Comparison of ENCODE assay signal across 23 cellular contexts in the genomic region with DNA sequence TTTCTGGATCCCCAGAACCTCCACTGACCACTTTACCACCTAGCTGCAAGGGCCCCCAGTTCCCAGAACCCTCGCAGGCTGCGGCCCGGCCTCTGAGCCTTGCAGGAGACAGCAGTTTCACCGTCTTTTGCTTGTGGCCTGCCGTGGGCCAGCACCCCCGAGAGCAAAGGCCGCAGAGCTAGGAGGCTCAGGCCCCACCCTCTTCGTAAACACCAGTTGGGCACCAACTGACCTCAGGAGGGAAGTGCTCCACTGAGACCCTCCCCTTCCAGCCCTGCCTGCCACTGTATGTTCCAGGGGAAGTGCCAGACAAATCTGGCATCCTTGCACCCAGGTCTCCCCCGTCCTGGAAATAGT. TPM values are rescaled to one million over a fixed set of nuclear protein-coding genes. Genes with fewer than 3 reads are reported as not detected.
DNase-seq lines count a peak whose midpoint lies in the region; ATAC-seq and TF ChIP-seq lines count a peak whose summit lies in the region.
"Had no signal": no experiment of that assay in that cellular context is flagged by ENCODE, and none has a peak within 500 bp of the region (broad histone marks: within the 10 kb centered on the region; RNA-seq: fewer than 3 reads in every experiment).

No MANE protein-coding gene starts in this region.

- no peaks in the 10 kb centered on the region for H3K4me1 Mint-ChIP-seq in natural killer cell treated with Interleukin-12 subunit alpha and Interleukin-12 subunit beta and Interleukin-15 and Interleukin-18, amount 100 ng/mL, for 72 hours (ENCODE audit: low read depth in 2 of 2)
- H3K4me1 Mint-ChIP-seq in natural killer cell: no peaks in the 10 kb centered on the region
- H3K4me1 Mint-ChIP-seq: B cell, memory B cell had no signal

- TF ChIP-seq POLR2A in transverse colon (IDR thresholded peaks at IDR 0.05): peak; percentile 25

- H3K27ac Mint-ChIP-seq in natural killer cell treated with Interleukin-12 subunit alpha and Interleukin-12 subunit beta and Interleukin-15 and Interleukin-18, amount 100 ng/mL, for 72 hours: no peak overlapping the region
- H3K27ac Mint-ChIP-seq in natural killer cell: no peak overlapping the region
- H3K27ac Mint-ChIP-seq: B cell; memory B cell; naive thymus-derived CD4-positive, alpha-beta T cell had no signal

- no peaks in the 10 kb centered on the region for H3K36me3 Mint-ChIP-seq in natural killer cell treated with Interleukin-12 subunit alpha and Interleukin-12 subunit beta and Interleukin-15 and Interleukin-18, amount 100 ng/mL, for 72 hours
- no peaks in the 10 kb centered on the region for H3K36me3 Mint-ChIP-seq in natural killer cell
- H3K36me3 Mint-ChIP-seq: memory B cell; naive thymus-derived CD4-positive, alpha-beta T cell had no signal

- peaks cover 12% of the 10 kb centered on the region for H3K4me1 ChIP-seq in colonic mucosa
- peaks cover 41% of the 10 kb centered on the region for H3K4me1 ChIP-seq in mucosa of descending colon (ENCODE audit: low read depth)
- H3K4me1 ChIP-seq in transverse colon: peaks cover 6 to 52% (median 43%) of the 10 kb centered on the region in 4 donors
- peaks cover 2% of the 10 kb centered on the region for H3K4me1 ChIP-seq in PC-3 (ENCODE audit: insufficient read depth, low read length)
- H3K4me1 ChIP-seq: heart left ventricle, prostate gland, uterus had no signal

- peak; percentile 57 for DNase-seq in natural killer cell treated with Interleukin-12 subunit alpha and Interleukin-12 subunit beta and Interleukin-15 and Interleukin-18, amount 100 ng/mL, for 72 hours (ENCODE audit: low spot score)
- DNase-seq in natural killer cell (no peak), colonic mucosa (peak; percentile 87), mucosa of descending colon (peak; percentile 79 to 85 (median 83)), transverse colon (peak; percentile 78), PC-3 (no peak)
- no peak for DNase-seq in activated T-cell treated with anti-CD3 and anti-CD28 coated beads, Interleukin-2, amount 50 U/mL, for 48 hours
- DNase-seq: activated CD4-positive, alpha-beta T cell treated with anti-CD3 and anti-CD28 coated beads, Interleukin-2, amount 50 U/mL, for 4 hours; activated CD4-positive, CD25-positive, alpha-beta regulatory T cell; activated CD8-positive, alpha-beta memory T cell treated with anti-CD3 and anti-CD28 coated beads, Interleukin-2, amount 50 U/mL, for 4 hours; heart left ventricle; left cardiac atrium; naive thymus-derived CD4-positive, alpha-beta T cell; NCI-H1105; NCI-H2029; NCI-H2227 treated with DMSO at 0.1 percent for 48 hours; NCI-H774; stimulated activated CD8-positive, alpha-beta memory T cell treated with anti-CD3 and anti-CD28 coated beads, Interleukin-4, amount 100 ng/mL, for 48 hours; uterus had no signal

- no peaks in the 10 kb centered on the region for H4K20me1 ChIP-seq in PC-3 (ENCODE audit: low read length)

- peaks cover 0 to 3% of the 10 kb centered on the region in 2 donors for H3K27me3 Mint-ChIP-seq in natural killer cell treated with Interleukin-12 subunit alpha and Interleukin-12 subunit beta and Interleukin-15 and Interleukin-18, amount 100 ng/mL, for 72 hours
- peaks cover 0 to 5% of the 10 kb centered on the region in 2 donors for H3K27me3 Mint-ChIP-seq in natural killer cell (ENCODE audit: low read depth in 2 of 2)

- WGBS in transverse colon (ENCODE audit: low coverage in 1 of 2), 2 donors: 43% methylated on average over 9 of the region's 9 CpGs; no CpG with 5 or more reads in 1 of the 2 donors

- H3K9me3 Mint-ChIP-seq in natural killer cell treated with Interleukin-12 subunit alpha and Interleukin-12 subunit beta and Interleukin-15 and Interleukin-18, amount 100 ng/mL, for 72 hours: no peaks in the 10 kb centered on the region
- H3K9me3 Mint-ChIP-seq in natural killer cell: no peaks in the 10 kb centered on the region
- H3K9me3 Mint-ChIP-seq: memory B cell; naive thymus-derived CD4-positive, alpha-beta T cell had no signal

- BruUV-seq in PC-3 (replicated peaks; lab: Mats Ljungman, UMichigan): no TSS peak

- no peak overlapping the region for H2AFZ ChIP-seq in PC-3 (ENCODE audit: low read length)

- H3K36me3 ChIP-seq in colonic mucosa (no peaks in the 10 kb centered on the region), mucosa of descending colon (ENCODE audit: low read depth) (no peaks in the 10 kb centered on the region), transverse colon (no peaks in the 10 kb centered on the region), PC-3 (ENCODE audit: low read depth, low read length) (no peaks in the 10 kb centered on the region)
- H3K36me3 ChIP-seq: heart left ventricle, prostate gland, uterus had no signal

- in situ Hi-C loops in transverse colon (cut with MboI; ENCODE audit: low pct_ligation_motif_present in 1 of 4, low pct_unique_long_range_greater_than_20kb in 1 of 4, low sequenced_read_pairs in 3 of 4): no loop called here

- no peak overlapping the region for H3K4me2 ChIP-seq in PC-3 (ENCODE audit: low read length)

- no peaks in the 10 kb centered on the region for H3F3A ChIP-seq in PC-3 (ENCODE audit: low read length, unreplicated experiment)

- POLR2A ChIA-PET in PC-3 (lab: Charles Lee; ENCODE audit: unreplicated experiment): no interaction called here

- H3K4me3 ChIP-seq in colonic mucosa (no peak overlapping the region), mucosa of descending colon (no peak overlapping the region), transverse colon (no peak overlapping the region), PC-3 (ENCODE audit: low read length) (no peak overlapping the region)
- H3K4me3 ChIP-seq: heart left ventricle, prostate gland, uterus had no signal

- intact Hi-C loops in natural killer cell (cut with micrococcal nuclease) (no loop called here), colonic mucosa (cut with DNase I) (no loop called here), mucosa of descending colon (cut with DNase I, micrococcal nuclease) (no loop called here), transverse colon (cut with DNase I; ENCODE audit: low total_unique reads) (no loop called here), PC-3 (cut with micrococcal nuclease) (no loop called here)

- no peak overlapping the region for H3K4me3 Mint-ChIP-seq in natural killer cell treated with Interleukin-12 subunit alpha and Interleukin-12 subunit beta and Interleukin-15 and Interleukin-18, amount 100 ng/mL, for 72 hours
- no peak overlapping the region for H3K4me3 Mint-ChIP-seq in natural killer cell
- H3K4me3 Mint-ChIP-seq: B cell; memory B cell; naive thymus-derived CD4-positive, alpha-beta T cell had no signal

- H3K27ac ChIP-seq in colonic mucosa (peak overlapping the region; percentile 79), transverse colon (peak overlapping the region; percentile 51 to 81 (median 56)), PC-3 (ENCODE audit: low read length) (no peak overlapping the region)
- H3K27ac ChIP-seq: heart left ventricle, prostate gland, uterus had no signal

- no peaks in the 10 kb centered on the region for H3K79me2 ChIP-seq in PC-3 (ENCODE audit: low read length)

- TF ChIP-seq EP300 in transverse colon (IDR thresholded peaks at IDR 0.05; ENCODE audit: low read depth): no peak

- H3K27me3 ChIP-seq in colonic mucosa: no peaks in the 10 kb centered on the region
- no peaks in the 10 kb centered on the region for H3K27me3 ChIP-seq in transverse colon
- no peaks in the 10 kb centered on the region for H3K27me3 ChIP-seq in PC-3 (ENCODE audit: low read length)
- H3K27me3 ChIP-seq: heart left ventricle, uterus had no signal

- H3K9me3 ChIP-seq in colonic mucosa (no peaks in the 10 kb centered on the region), mucosa of descending colon (no peaks in the 10 kb centered on the region), transverse colon (no peaks in the 10 kb centered on the region), PC-3 (ENCODE audit: low read length) (no peaks in the 10 kb centered on the region)
- H3K9me3 ChIP-seq: heart left ventricle, prostate gland, uterus had no signal

- TF ChIP-seq CTCF in natural killer cell (IDR thresholded peaks at IDR 0.05) (no peak), colonic mucosa (IDR thresholded peaks at IDR 0.05) (no peak), mucosa of descending colon (IDR thresholded peaks at IDR 0.05) (no peak), transverse colon (IDR thresholded peaks at IDR 0.05) (no peak), PC-3 (conservative IDR thresholded peaks at IDR 0.05; ENCODE audit: low read depth, low read length) (no peak)

- ATAC-seq in natural killer cell treated with Interleukin-12 subunit alpha and Interleukin-12 subunit beta and Interleukin-15 and Interleukin-18, amount 100 ng/mL, for 72 hours: no peak
- ATAC-seq in natural killer cell: no peak
- peak; percentile 87 for ATAC-seq in mucosa of descending colon
- no peak for ATAC-seq in HG03196 (IDR thresholded peaks at IDR 0.05; ENCODE audit: unreplicated experiment)
- no peak for ATAC-seq in PC-3
- ATAC-seq: heart left ventricle; left cardiac atrium; naive thymus-derived CD4-positive, alpha-beta T cell had no signal

- H3K9ac ChIP-seq in colonic mucosa (ENCODE audit: low read depth in 2 of 2, low read length in 2 of 2) (peak overlapping the region in 1 of 2 donors; percentile 7), PC-3 (ENCODE audit: low read length) (no peak overlapping the region)

- H3K9me2 ChIP-seq in PC-3 (replicated peaks; ENCODE audit: low read length): no peaks in the 10 kb centered on the region

- CTCF ChIA-PET in PC-3 (lab: Charles Lee): no interaction called here

RNA-seq across cellular contexts. Expression of a gene that starts 23.3 kb away (rescaled TPM):
- not detected for total RNA-seq in natural killer cell treated with Interleukin-12 subunit alpha and Interleukin-12 subunit beta and Interleukin-15 and Interleukin-18, amount 100 ng/mL, for 72 hours
- total RNA-seq in natural killer cell (not detected), colonic mucosa (100 to 1,000 TPM; 143 to 150 TPM), mucosa of descending colon (100 to 1,000 TPM in 2 of 3 donors, 10 to 100 TPM in 1; 52.7 to 140 (median 108) TPM), transverse colon (10 to 100 TPM; 35.8 to 50.7 (median 41.6) TPM), PC-3 (2014; rRNA removed) (1.1 and 1.4 TPM in 2 replicates)
- total RNA-seq: B cell; naive thymus-derived CD4-positive, alpha-beta T cell had no signal

Comparison
In these comparisons a context has a peak if more than half of its experiments do, and no peak if none do; other contexts are left out.
1. DNase-seq: peak in natural killer cell treated with Interleukin-12 subunit alpha and Interleukin-12 subunit beta and Interleukin-15 and Interleukin-18, amount 100 ng/mL, for 72 hours (single experiment), colonic mucosa (single experiment), mucosa of descending colon (3 of 3) and transverse colon (single experiment); none in natural killer cell (single experiment), activated T-cell treated with anti-CD3 and anti-CD28 coated beads, Interleukin-2, amount 50 U/mL, for 48 hours (0 of 2) and PC-3 (single experiment).
2. RNA of a gene that starts 23.3 kb away (total RNA-seq): 143 to 150 TPM in colonic mucosa, 52.7 to 140 TPM in mucosa of descending colon and 35.8 to 50.7 TPM in transverse colon; 1.1 to 1.4 TPM in PC-3, not detected in natural killer cell treated with Interleukin-12 subunit alpha and Interleukin-12 subunit beta and Interleukin-15 and Interleukin-18, amount 100 ng/mL, for 72 hours and not detected in natural killer cell; every median in the first group is over 10 times any median in the second.